Comparison of ENCODE assay signal across 8 cellular contexts in the genomic region with DNA sequence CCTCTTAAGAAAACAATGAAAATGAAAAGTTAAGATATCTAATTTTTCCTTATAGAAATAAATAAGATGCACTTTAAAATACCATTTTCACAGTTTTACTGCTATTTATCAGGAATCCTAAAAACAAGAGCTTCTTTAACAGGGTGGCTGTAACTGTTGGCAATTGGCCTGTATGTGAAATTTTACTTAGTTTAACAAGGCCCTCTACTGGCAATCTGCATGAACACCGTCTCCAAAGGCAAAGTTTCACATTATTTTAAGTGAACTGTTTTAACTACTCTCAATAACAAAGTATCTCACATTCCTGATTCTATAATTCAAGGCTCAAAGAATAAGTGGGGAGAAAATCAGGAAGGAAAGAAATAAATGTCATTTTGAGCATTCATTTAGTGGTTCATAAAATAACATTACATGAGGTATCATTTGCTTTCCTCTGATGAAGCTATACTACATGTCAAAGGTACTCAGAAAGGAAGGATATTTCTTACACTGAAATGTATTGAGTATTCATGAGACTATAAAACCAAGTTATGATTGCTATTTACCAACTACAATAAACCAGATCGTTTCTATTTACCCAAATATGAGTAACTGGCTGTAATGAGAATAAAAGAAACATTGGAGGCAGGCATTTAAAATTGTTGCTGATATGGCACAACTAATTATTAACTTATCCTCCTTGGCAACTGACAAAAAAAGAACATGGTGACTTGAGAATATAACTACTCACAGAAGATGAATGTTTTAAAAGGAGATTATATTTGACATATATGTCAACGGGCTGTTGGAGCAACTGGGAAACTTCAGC. TPM values are rescaled to one million over a fixed set of nuclear protein-coding genes. Genes with fewer than 3 reads are reported as not detected.
A peak's percentile ranks its signal among the peaks of the same experiment; 100 is the strongest.
DNase-seq lines count a peak whose midpoint lies in the region; ATAC-seq, FAIRE-seq and TF ChIP-seq lines count a peak whose summit lies in the region.

No MANE protein-coding gene starts in this region.

- H3K36me3 ChIP-seq in keratinocyte (ENCODE audit: control insufficient read depth in 2 of 2, extremely low read depth in 1 of 2, insufficient read depth in 2 of 2, low read length in 2 of 2): peaks cover 0 to 5% of the 10 kb centered on the region in 2 experiments

- H2AFZ ChIP-seq in keratinocyte (ENCODE audit: control insufficient read depth, low read length): no peak overlapping the region

- TF ChIP-seq CTCF in keratinocyte (optimal IDR thresholded peaks at IDR 0.05 in 1 of 3, IDR thresholded peaks at IDR 0.05 in 1 of 3, conservative IDR thresholded peaks at IDR 0.05 in 1 of 3; ENCODE audit: extremely low read depth in 1 of 3, insufficient read depth in 2 of 3, low read length in 3 of 3): peak; percentile 30 to 59 (median 52)

- H3K27me3 ChIP-seq in keratinocyte (ENCODE audit: control insufficient read depth, extremely low read depth, insufficient read depth, low read length): no peaks in the 10 kb centered on the region

- no peaks in the 10 kb centered on the region for H4K20me1 ChIP-seq in keratinocyte (ENCODE audit: control insufficient read depth, extremely low read depth, insufficient read depth, low read length)

- ATAC-seq in GM21423 (IDR thresholded peaks at IDR 0.05; ENCODE audit: unreplicated experiment): peak; percentile 74
- no peak for ATAC-seq in HG03378 (IDR thresholded peaks at IDR 0.05; ENCODE audit: unreplicated experiment)

- H3K79me2 ChIP-seq in keratinocyte (ENCODE audit: control insufficient read depth, insufficient read depth, low read length): no peaks in the 10 kb centered on the region

- H3K27ac ChIP-seq in keratinocyte (ENCODE audit: control insufficient read depth, insufficient read depth, low read length): no peak overlapping the region

- DNase-seq in COLO829 (ENCODE audit: low spot score) (peak; percentile 49), NCI-H1092 (lab: John Stamatoyannopoulos, UW) (peak; percentile 22), amniotic epithelial cell (ENCODE audit: low read depth) (peak; percentile 77), keratinocyte (ENCODE audit: low read depth, low spot score) (no peak)
- DNase-seq in stimulated activated CD8-positive, alpha-beta memory T cell treated with anti-CD3 and anti-CD28 coated beads, Interleukin-4, amount 100 ng/mL, for 48 hours: no peak
- DNase-seq in stimulated activated naive CD4-positive, alpha-beta T cell treated with Interleukin-2 at 50 U/mL for 16 hours (lab: John Stamatoyannopoulos, UW): no peak

- H3K9me1 ChIP-seq in keratinocyte (ENCODE audit: control insufficient read depth, extremely low read depth, insufficient read depth, low read length): no peaks in the 10 kb centered on the region

- H3K4me1 ChIP-seq in keratinocyte (ENCODE audit: control insufficient read depth, extremely low read depth, insufficient read depth, low read length): no peaks in the 10 kb centered on the region

- no peak overlapping the region for H3K9ac ChIP-seq in keratinocyte (ENCODE audit: control insufficient read depth, extremely low read depth, insufficient read depth, low read length)

- peak; percentile 43 for FAIRE-seq in keratinocyte (lab: Jason Lieb, UNC)

- no peaks in the 10 kb centered on the region for H3K9me3 ChIP-seq in keratinocyte (ENCODE audit: control insufficient read depth, low read depth, low read length)

- dilution Hi-C loops in keratinocyte (cut with MboI; ENCODE audit: extremely low pct_ligation_motif_present, low sequenced_read_pairs): no loop called here

- H3K4me3 ChIP-seq in keratinocyte (ENCODE audit: control insufficient read depth in 2 of 3, extremely low read depth in 1 of 3, insufficient read depth in 2 of 3, low read depth in 1 of 3, low read length in 3 of 3): no peak overlapping the region

- no peak overlapping the region for H3K4me2 ChIP-seq in keratinocyte (ENCODE audit: control insufficient read depth, extremely low read depth, insufficient read depth, low read depth, low read length)

RNA-seq across cellular contexts. Expression of a gene that starts 7.0 kb away (rescaled TPM):
- polyA plus RNA-seq in keratinocyte: 3.0 to 3.6 TPM (median 3.1 TPM) in 3 replicates
- polyA plus RNA-seq in keratinocyte (2011; ENCODE audit: low read depth): 11.4 TPM
- polyA plus RNA-seq in keratinocyte (2011; cell fraction: cytosol; rRNA removed): 1.7 and 2.7 TPM in 2 replicates
- polyA plus RNA-seq in keratinocyte (2011; cell fraction: nucleus; rRNA removed): 5.8 and 6.9 TPM in 2 replicates
- polyA plus RNA-seq in keratinocyte (2012; ENCODE audit: low replicate concordance): 2.2 and 2.7 TPM in 2 replicates
- 2.2 to 13.1 TPM (median 5.4 TPM) in 3 replicates for polyA minus RNA-seq in keratinocyte
- 2.3 TPM for polyA minus RNA-seq in keratinocyte (2011; cell fraction: cytosol; rRNA and poly(A)+ RNA removed)
- 11.5 and 25.8 TPM in 2 replicates for polyA minus RNA-seq in keratinocyte (2011; cell fraction: nucleus; rRNA and poly(A)+ RNA removed)

Comparison
In these comparisons a context has a peak if more than half of its experiments do, and no peak if none do; other contexts are left out.
1. DNase-seq: peak in COLO829 (single experiment), NCI-H1092 (single experiment) and amniotic epithelial cell (single experiment); none in keratinocyte (single experiment), stimulated activated CD8-positive, alpha-beta memory T cell treated with anti-CD3 and anti-CD28 coated beads, Interleukin-4, amount 100 ng/mL, for 48 hours (single experiment) and stimulated activated naive CD4-positive, alpha-beta T cell treated with Interleukin-2 at 50 U/mL for 16 hours (single experiment).